18 cellular contexts compared by ENCODE assay signal in the genomic region with DNA sequence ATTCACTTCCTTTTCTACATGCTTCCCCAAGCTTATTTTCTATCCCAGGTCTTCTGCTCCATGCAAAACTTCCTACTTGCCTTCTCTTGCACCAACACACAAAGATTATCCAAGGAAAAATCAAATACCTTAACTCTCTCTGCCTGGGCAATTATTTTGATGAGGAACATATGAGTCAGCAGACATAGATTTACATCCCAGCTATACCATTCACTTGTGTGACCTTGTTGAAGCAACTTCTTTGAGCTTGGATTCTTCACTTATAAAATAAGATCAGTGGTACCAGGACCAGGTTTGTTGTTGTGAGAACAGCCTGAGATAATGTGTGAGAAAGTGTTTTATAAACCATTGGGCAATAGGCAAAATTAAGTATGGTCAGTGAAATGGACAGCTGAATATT. TPM values are rescaled to one million over a fixed set of nuclear protein-coding genes. Genes with fewer than 3 reads are reported as not detected.
A peak's percentile ranks its signal among the peaks of the same experiment; 100 is the strongest.
DNase-seq lines count a peak whose midpoint lies in the region; ATAC-seq, FAIRE-seq and TF ChIP-seq lines count a peak whose summit lies in the region.
"Had no signal": no experiment of that assay in that cellular context is flagged by ENCODE, and none has a peak within 500 bp of the region (broad histone marks: within the 10 kb centered on the region; RNA-seq: fewer than 3 reads in every experiment).

No MANE protein-coding gene starts in this region.

- peaks cover 7% of the 10 kb centered on the region for H3F3A ChIP-seq in SK-N-SH (replicated peaks; ENCODE audit: insufficient read depth)

- no peak overlapping the region for H3K4me3 ChIP-seq in SK-N-SH (ENCODE audit: low read depth in 2 of 2, low read length in 1 of 2)
- no peak overlapping the region for H3K4me3 ChIP-seq in bronchial epithelial cell (ENCODE audit: low read depth, low read length)
- no peak overlapping the region for H3K4me3 ChIP-seq in osteoblast (ENCODE audit: insufficient read depth, low read length)
- H3K4me3 ChIP-seq: SJSA1 had no signal

- POLR2A ChIA-PET in SK-N-SH (lab: Yijun Ruan, JAX), result no interaction called here

- H3K4me1 ChIP-seq in SK-N-SH (ENCODE audit: control insufficient read depth in 1 of 2, insufficient read depth in 2 of 2, low read depth in 1 of 2, low read length in 1 of 2) (no peaks in the 10 kb centered on the region), osteoblast (ENCODE audit: insufficient read depth, low read length) (no peaks in the 10 kb centered on the region)
- H3K4me1 ChIP-seq: SJSA1 had no signal

- no peak for ATAC-seq in GM19452 (IDR thresholded peaks at IDR 0.05; ENCODE audit: unreplicated experiment)

- no peak; a peak in 1 of 4 replicates for TF ChIP-seq EP300 in SK-N-SH (IDR thresholded peaks at IDR 0.05; ENCODE audit: borderline replicate concordance in 1 of 2, low read depth in 1 of 2, low read length in 1 of 2)

- H3K4me3 Mint-ChIP-seq in endothelial cell (ENCODE audit: unreplicated experiment), result no peak overlapping the region

- TF ChIP-seq CTCF in SK-N-SH (IDR thresholded peaks at IDR 0.05) (no peak), bronchial epithelial cell (IDR thresholded peaks at IDR 0.05; ENCODE audit: insufficient read depth, low read length, severe bottlenecking) (no peak), osteoblast (IDR thresholded peaks at IDR 0.05; ENCODE audit: extremely low read depth, low read depth, low read length) (no peak), endothelial cell (IDR thresholded peaks at IDR 0.05; ENCODE audit: unreplicated experiment) (no peak)

- no peaks in the 10 kb centered on the region for H3K36me3 ChIP-seq in SK-N-SH (replicated peaks in 1 of 2; ENCODE audit: control insufficient read depth in 1 of 2, insufficient read depth in 2 of 2, low read length in 1 of 2)
- H3K36me3 ChIP-seq in bronchial epithelial cell (ENCODE audit: control insufficient read depth, insufficient read depth, low read length), result no peaks in the 10 kb centered on the region
- no peaks in the 10 kb centered on the region for H3K36me3 ChIP-seq in osteoblast (ENCODE audit: insufficient read depth, low read length)
- H3K36me3 ChIP-seq: SJSA1 had no signal

- peaks cover 1% of the 10 kb centered on the region for H3K27me3 Mint-ChIP-seq in endothelial cell (ENCODE audit: unreplicated experiment)

- peaks cover 6% of the 10 kb centered on the region for H3K4me1 Mint-ChIP-seq in endothelial cell (ENCODE audit: unreplicated experiment)

- no peaks in the 10 kb centered on the region for H3K36me3 Mint-ChIP-seq in endothelial cell (ENCODE audit: low read depth, unreplicated experiment)

- H3K9me3 Mint-ChIP-seq in endothelial cell (ENCODE audit: unreplicated experiment), result no peaks in the 10 kb centered on the region

- H3K9me2 ChIP-seq in SK-N-SH, result no peaks in the 10 kb centered on the region

- TF ChIP-seq RAD21 in SK-N-SH (IDR thresholded peaks at IDR 0.05; ENCODE audit: low read length), result no peak

- H3K4me2 ChIP-seq in SK-N-SH (no peak overlapping the region), osteoblast (ENCODE audit: insufficient read depth, low read length) (no peak overlapping the region)

- H3K79me2 ChIP-seq in SK-N-SH (ENCODE audit: insufficient read depth) (no peaks in the 10 kb centered on the region), osteoblast (ENCODE audit: insufficient read depth, low read length) (no peaks in the 10 kb centered on the region)

- peak; percentile 10 for DNase-seq in HPDE6-E6E7 (ENCODE audit: extremely low spot score)
- no peak for DNase-seq in SK-N-SH
- peak; percentile 55 for DNase-seq in bronchial epithelial cell (ENCODE audit: low read depth)
- peak; percentile 56 for DNase-seq in osteoblast (ENCODE audit: insufficient read length, low spot score, missing footprints)
- DNase-seq in endothelial cell (ENCODE audit: low spot score), result no peak
- no peak for DNase-seq in cerebellar cortex (ENCODE audit: low spot score)
- DNase-seq: DMS 273 treated with DMSO at 0.1 percent for 48 hours, H7, NCI-H1436, NCI-H2029, NCI-H2171, NCI-H446, NCI-H748 treated with DMSO at 0.1 percent for 48 hours had no signal

- H4K20me1 ChIP-seq in SK-N-SH (ENCODE audit: insufficient read depth) (no peaks in the 10 kb centered on the region), osteoblast (ENCODE audit: insufficient read depth, low read length) (no peaks in the 10 kb centered on the region)

- no peak overlapping the region for H3K27ac Mint-ChIP-seq in endothelial cell (ENCODE audit: unreplicated experiment)

- H3K27ac ChIP-seq in SK-N-SH (ENCODE audit: low read depth in 2 of 2, low read length in 1 of 2), result peak overlapping the region; percentile 38 to 78; a peak in 2 of 4 replicates
- no peak overlapping the region for H3K27ac ChIP-seq in osteoblast (ENCODE audit: low read depth, low read length)
- H3K27ac ChIP-seq: C4-2B, SJSA1 had no signal

- H3K9me3 ChIP-seq in SK-N-SH (no peaks in the 10 kb centered on the region), osteoblast (ENCODE audit: low read depth, low read length) (no peaks in the 10 kb centered on the region)
- H3K9me3 ChIP-seq: SJSA1 had no signal

- peak overlapping the region; percentile 64 for H2AFZ ChIP-seq in SK-N-SH (ENCODE audit: low read depth)
- H2AFZ ChIP-seq in osteoblast (ENCODE audit: low read length), result no peak overlapping the region

- H3K27me3 ChIP-seq in SK-N-SH (ENCODE audit: insufficient read depth) (no peaks in the 10 kb centered on the region), bronchial epithelial cell (ENCODE audit: control insufficient read depth, insufficient read depth, low read length) (no peaks in the 10 kb centered on the region), osteoblast (ENCODE audit: insufficient read depth, low read length) (no peaks in the 10 kb centered on the region)

- CTCF ChIA-PET in SK-N-SH (lab: Yijun Ruan, JAX), result interaction anchor here (2.0 kb wide), 1 partner anchor 21 kb away, joined by 5 read pairs; no protein-coding TSS in a partner anchor

- FAIRE-seq in bronchial epithelial cell (lab: Jason Lieb, UNC), result no peak
- FAIRE-seq: GM12892, HTR-8/SVneo had no signal

- no peak overlapping the region for H3K9ac ChIP-seq in SK-N-SH

TF ChIP-seq in SK-N-SH, 30 proteins besides CTCF, POLR2A, EP300 and RAD21 (continues in another document):
- TF ChIP-seq FOSL2 (IDR thresholded peaks at IDR 0.05; ENCODE audit: borderline replicate concordance, low read depth) (peak; percentile 40; the same call in 1 of the 2 replicates), RFX5 (IDR thresholded peaks at IDR 0.05; ENCODE audit: low read length) (no peak), TCF12 (IDR thresholded peaks at IDR 0.05) (peak; percentile 67; the same call in 1 of the 2 replicates), CHD2 (IDR thresholded peaks at IDR 0.05; ENCODE audit: low read length, partially characterized antibody) (no peak), TAF1 (IDR thresholded peaks at IDR 0.05; ENCODE audit: borderline replicate concordance, low read depth, low read length) (no peak), TEAD4 (IDR thresholded peaks at IDR 0.05; ENCODE audit: borderline replicate concordance, insufficient read depth) (no peak), SIN3A (IDR thresholded peaks at IDR 0.05; ENCODE audit: borderline replicate concordance, low read depth, low read length) (no peak), RCOR1 (IDR thresholded peaks at IDR 0.05; ENCODE audit: low read length) (no peak), RXRA (IDR thresholded peaks at IDR 0.05; ENCODE audit: borderline replicate concordance, low read depth) (no peak), MEF2A (IDR thresholded peaks at IDR 0.05; ENCODE audit: borderline replicate concordance, low read depth) (no peak), FOXM1 (IDR thresholded peaks at IDR 0.05; ENCODE audit: low read depth) (0 out of 2 replicates have a peak, but pooled peaks have one; percentile 0), GABPA (IDR thresholded peaks at IDR 0.05; ENCODE audit: low read depth) (no peak), POLR2AphosphoS5 (IDR thresholded peaks at IDR 0.05; ENCODE audit: low read depth, low read length) (no peak), JUND (IDR thresholded peaks at IDR 0.05) (peak; percentile 40), NFIC (IDR thresholded peaks at IDR 0.05; ENCODE audit: borderline replicate concordance) (no peak), GATA2 (CRISPR knock-in tag; IDR thresholded peaks at IDR 0.05) (no peak)
- TF ChIP-seq, protein P1, sequence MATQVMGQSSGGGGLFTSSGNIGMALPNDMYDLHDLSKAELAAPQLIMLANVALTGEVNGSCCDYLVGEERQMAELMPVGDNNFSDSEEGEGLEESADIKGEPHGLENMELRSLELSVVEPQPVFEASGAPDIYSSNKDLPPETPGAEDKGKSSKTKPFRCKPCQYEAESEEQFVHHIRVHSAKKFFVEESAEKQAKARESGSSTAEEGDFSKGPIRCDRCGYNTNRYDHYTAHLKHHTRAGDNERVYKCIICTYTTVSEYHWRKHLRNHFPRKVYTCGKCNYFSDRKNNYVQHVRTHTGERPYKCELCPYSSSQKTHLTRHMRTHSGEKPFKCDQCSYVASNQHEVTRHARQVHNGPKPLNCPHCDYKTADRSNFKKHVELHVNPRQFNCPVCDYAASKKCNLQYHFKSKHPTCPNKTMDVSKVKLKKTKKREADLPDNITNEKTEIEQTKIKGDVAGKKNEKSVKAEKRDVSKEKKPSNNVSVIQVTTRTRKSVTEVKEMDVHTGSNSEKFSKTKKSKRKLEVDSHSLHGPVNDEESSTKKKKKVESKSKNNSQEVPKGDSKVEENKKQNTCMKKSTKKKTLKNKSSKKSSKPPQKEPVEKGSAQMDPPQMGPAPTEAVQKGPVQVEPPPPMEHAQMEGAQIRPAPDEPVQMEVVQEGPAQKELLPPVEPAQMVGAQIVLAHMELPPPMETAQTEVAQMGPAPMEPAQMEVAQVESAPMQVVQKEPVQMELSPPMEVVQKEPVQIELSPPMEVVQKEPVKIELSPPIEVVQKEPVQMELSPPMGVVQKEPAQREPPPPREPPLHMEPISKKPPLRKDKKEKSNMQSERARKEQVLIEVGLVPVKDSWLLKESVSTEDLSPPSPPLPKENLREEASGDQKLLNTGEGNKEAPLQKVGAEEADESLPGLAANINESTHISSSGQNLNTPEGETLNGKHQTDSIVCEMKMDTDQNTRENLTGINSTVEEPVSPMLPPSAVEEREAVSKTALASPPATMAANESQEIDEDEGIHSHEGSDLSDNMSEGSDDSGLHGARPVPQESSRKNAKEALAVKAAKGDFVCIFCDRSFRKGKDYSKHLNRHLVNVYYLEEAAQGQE (IDR thresholded peaks at IDR 0.05; ENCODE audit: low read depth, low read length), result no peak

RNA-seq across cellular contexts. Expression of a gene that starts 39.1 kb away (rescaled TPM):
- 9.1 and 14.4 TPM in 2 replicates for polyA plus RNA-seq in SK-N-SH (2012; rRNA removed)
- polyA plus RNA-seq in SK-N-SH (2012; cell fraction: cytosol; rRNA removed), result 15.7 and 16.0 TPM in 2 replicates
- polyA plus RNA-seq in SK-N-SH (2012; cell fraction: nucleus; rRNA removed), result 2.3 and 5.3 TPM in 2 replicates
- total RNA-seq in bronchial epithelial cell (10.8 and 12.9 TPM in 2 replicates), osteoblast (17.4 and 18.3 TPM in 2 replicates), endothelial cell (ENCODE audit: unreplicated experiment) (11.6 TPM)

RNA-seq across cellular contexts. Expression of a gene that starts 55.6 kb away (rescaled TPM):
- polyA plus RNA-seq in SK-N-SH (2012; rRNA removed), result 25.0 and 36.0 TPM in 2 replicates
- polyA plus RNA-seq in SK-N-SH (2012; cell fraction: cytosol; rRNA removed), result 37.5 and 46.0 TPM in 2 replicates
- 15.9 and 28.9 TPM in 2 replicates for polyA plus RNA-seq in SK-N-SH (2012; cell fraction: nucleus; rRNA removed)
- total RNA-seq in bronchial epithelial cell, result 49.2 and 52.6 TPM in 2 replicates
- total RNA-seq in osteoblast, result 11.8 and 13.4 TPM in 2 replicates
- 10.6 TPM for total RNA-seq in endothelial cell (ENCODE audit: unreplicated experiment)

Comparison
In these comparisons a context has a peak if more than half of its experiments do, and no peak if none do; other contexts are left out.
1. DNase-seq: peak in HPDE6-E6E7 (single experiment), bronchial epithelial cell (single experiment) and osteoblast (single experiment); none in SK-N-SH (single experiment), endothelial cell (single experiment) and cerebellar cortex (single experiment).